ENCODE assay signal across 21 cellular contexts in the genomic region with DNA sequence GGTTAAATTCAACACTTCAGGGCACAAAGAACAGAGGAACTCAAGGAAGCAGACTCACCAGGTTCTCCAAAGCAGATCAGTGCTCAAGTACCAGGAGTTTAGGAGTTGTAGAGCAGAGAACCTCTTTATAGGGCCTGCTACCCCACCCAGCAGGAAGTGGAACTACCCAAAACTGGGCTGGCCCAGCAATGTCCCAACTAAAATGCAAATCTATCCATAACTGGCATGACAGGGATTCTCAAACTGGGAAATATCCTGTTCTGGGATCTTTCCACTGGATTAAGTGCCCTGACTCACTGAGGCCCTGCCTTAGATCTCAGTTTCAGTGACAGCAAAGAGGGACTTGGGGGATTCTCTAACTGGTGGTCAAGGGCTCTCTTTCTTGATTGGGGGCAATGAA. TPM values are rescaled to one million over a fixed set of nuclear protein-coding genes. Genes with fewer than 3 reads are reported as not detected.
DNase-seq lines count a peak whose midpoint lies in the region; ATAC-seq and TF ChIP-seq lines count a peak whose summit lies in the region.
"Had no signal": no experiment of that assay in that cellular context is flagged by ENCODE, and none has a peak within 500 bp of the region (broad histone marks: within the 10 kb centered on the region; RNA-seq: fewer than 3 reads in every experiment).

Gene SPRR2E, minus strand, starts transcription at position 101 of the 400 bp plus-strand sequence. CDS start 775 bp downstream, outside the sequence.

- TF ChIP-seq CTCF in epithelial cell of esophagus (IDR thresholded peaks at IDR 0.05; ENCODE audit: insufficient read depth, low read depth, low read length, missing control alignments) (no peak), suprapubic skin (IDR thresholded peaks at IDR 0.05) (no peak)

- no peak within 1 kb of the TSS for H3K27ac Mint-ChIP-seq in activated naive CD8-positive, alpha-beta T cell treated with anti-CD3 and anti-CD28 coated beads for 36 hours
- H3K27ac Mint-ChIP-seq: CD4-positive, CD25-positive, alpha-beta regulatory T cell; CD8-positive, alpha-beta memory T cell; H9 had no signal

- DNase-seq in epithelial cell of esophagus (ENCODE audit: low read depth) (peak; percentile 33), suprapubic skin (ENCODE audit: low spot score in 2 of 2) (no peak), GDM1 (lab: John Stamatoyannopoulos, UW) (no peak)
- no peak for DNase-seq in activated naive CD8-positive, alpha-beta T cell treated with anti-CD3 and anti-CD28 coated beads for 36 hours
- DNase-seq: ACHN; BE2C; C1 segment of cervical spinal cord; CD4-positive, CD25-positive, alpha-beta regulatory T cell; CD8-positive, alpha-beta memory T cell; COR-L47; DMS 273 treated with DMSO at 0.1 percent for 48 hours; DMS53; DND-41; EL; H9 had no signal

- H3K4me3 Mint-ChIP-seq in activated naive CD8-positive, alpha-beta T cell treated with anti-CD3 and anti-CD28 coated beads for 36 hours: no peak within 1 kb of the TSS
- H3K4me3 Mint-ChIP-seq: CD4-positive, CD25-positive, alpha-beta regulatory T cell; CD8-positive, alpha-beta memory T cell; H9 had no signal

- H3K4me1 ChIP-seq in suprapubic skin: no peaks in the 10 kb centered on the region
- H3K4me1 ChIP-seq: BE2C had no signal

- TF ChIP-seq POLR2A in suprapubic skin (IDR thresholded peaks at IDR 0.05): no peak

- no peaks in the 10 kb centered on the region for H3K27me3 ChIP-seq in suprapubic skin
- H3K27me3 ChIP-seq: BE2C had no signal

- H3K36me3 Mint-ChIP-seq in activated naive CD8-positive, alpha-beta T cell treated with anti-CD3 and anti-CD28 coated beads for 36 hours: no peaks in the 10 kb centered on the region
- H3K36me3 Mint-ChIP-seq: CD4-positive, CD25-positive, alpha-beta regulatory T cell; CD8-positive, alpha-beta memory T cell had no signal

- H3K4me3 ChIP-seq in epithelial cell of esophagus (ENCODE audit: low read length) (no peak within 1 kb of the TSS), suprapubic skin (no peak within 1 kb of the TSS)

- H3K4me1 Mint-ChIP-seq in activated naive CD8-positive, alpha-beta T cell treated with anti-CD3 and anti-CD28 coated beads for 36 hours: no peaks in the 10 kb centered on the region
- H3K4me1 Mint-ChIP-seq: CD4-positive, CD25-positive, alpha-beta regulatory T cell; CD8-positive, alpha-beta memory T cell; H9 had no signal

- no peaks in the 10 kb centered on the region for H3K9me3 Mint-ChIP-seq in activated naive CD8-positive, alpha-beta T cell treated with anti-CD3 and anti-CD28 coated beads for 36 hours
- H3K9me3 Mint-ChIP-seq: CD4-positive, CD25-positive, alpha-beta regulatory T cell; CD8-positive, alpha-beta memory T cell; H9 had no signal

- no peaks in the 10 kb centered on the region for H3K9me3 ChIP-seq in suprapubic skin
- H3K9me3 ChIP-seq: BE2C had no signal

- no peaks in the 10 kb centered on the region for H3K36me3 ChIP-seq in suprapubic skin
- H3K36me3 ChIP-seq: BE2C had no signal

- ATAC-seq in esophagus mucosa (peak; percentile 82), GM18520 (IDR thresholded peaks at IDR 0.05; ENCODE audit: unreplicated experiment) (no peak)

- peaks cover 5% of the 10 kb centered on the region for H3K27me3 Mint-ChIP-seq in activated naive CD8-positive, alpha-beta T cell treated with anti-CD3 and anti-CD28 coated beads for 36 hours

- TF ChIP-seq EP300 in suprapubic skin (IDR thresholded peaks at IDR 0.05): no peak

- H3K27ac ChIP-seq in suprapubic skin: no peak within 1 kb of the TSS
- H3K27ac ChIP-seq: HL-60 had no signal

RNA-seq across cellular contexts. Expression of gene SPRR2E, which starts in this region (rescaled TPM):
- total RNA-seq in esophagus mucosa (1,779 TPM), suprapubic skin (100 to 1,000 TPM in 2 of 4 donors, 10 to 100 TPM in 2; 10.8 to 314 (median 156) TPM)
- not detected for total RNA-seq in activated naive CD8-positive, alpha-beta T cell treated with anti-CD3 and anti-CD28 coated beads for 36 hours
- total RNA-seq: CD4-positive, CD25-positive, alpha-beta regulatory T cell; CD8-positive, alpha-beta memory T cell; G401; H1; H9; HT1080 had no signal

Comparison
In these comparisons a context has a peak if more than half of its experiments do, and no peak if none do; other contexts are left out.
1. RNA of gene SPRR2E (total RNA-seq): 1,779 TPM in esophagus mucosa (single experiment) and 10.8 to 314 TPM in suprapubic skin; not detected in activated naive CD8-positive, alpha-beta T cell treated with anti-CD3 and anti-CD28 coated beads for 36 hours; every median in the first group is over 10 times any median in the second.